In genomic region chr9:85717220-85717619, GRCh38 we compare ENCODE assay signal across 17 cellular contexts. TPM values are rescaled to one million over a fixed set of nuclear protein-coding genes. Genes with fewer than 3 reads are reported as not detected.
DNase-seq lines count a peak whose midpoint lies in the region; ATAC-seq and TF ChIP-seq lines count a peak whose summit lies in the region.
"Had no signal": no experiment of that assay in that cellular context is flagged by ENCODE, and none has a peak within 500 bp of the region (broad histone marks: within the 10 kb centered on the region; RNA-seq: fewer than 3 reads in every experiment).

No MANE protein-coding gene starts in this region.

- no peaks in the 10 kb centered on the region for H3K36me3 ChIP-seq in CD8-positive, alpha-beta memory T cell (ENCODE audit: insufficient read depth, low read length)
- H3K36me3 ChIP-seq in spleen, result peaks cover 0 to 5% (median under 1%) of the 10 kb centered on the region in 6 donors
- H3K36me3 ChIP-seq: SJCRH30 had no signal

- peak overlapping the region; percentile 15 to 97 (median 74) for H3K27ac Mint-ChIP-seq in CD8-positive, alpha-beta memory T cell
- H3K27ac Mint-ChIP-seq in T-cell, result peak overlapping the region; percentile 50 to 60
- H3K27ac Mint-ChIP-seq in effector memory CD8-positive, alpha-beta T cell, result peak overlapping the region; percentile 6 to 93

- H3K36me3 Mint-ChIP-seq in CD8-positive, alpha-beta memory T cell, result peaks cover 4 to 25% (median 8%) of the 10 kb centered on the region in 3 donors
- H3K36me3 Mint-ChIP-seq in T-cell, result peaks cover 27% of the 10 kb centered on the region
- peaks cover 7% of the 10 kb centered on the region for H3K36me3 Mint-ChIP-seq in effector memory CD8-positive, alpha-beta T cell (ENCODE audit: insufficient read depth)

- H3K27me3 Mint-ChIP-seq in CD8-positive, alpha-beta memory T cell, result no peaks in the 10 kb centered on the region
- no peaks in the 10 kb centered on the region for H3K27me3 Mint-ChIP-seq in T-cell
- H3K27me3 Mint-ChIP-seq in effector memory CD8-positive, alpha-beta T cell, result no peaks in the 10 kb centered on the region

- intact Hi-C loops in spleen (cut with DNase I; ENCODE audit: low total_unique reads), result no loop called here

- H3K4me3 Mint-ChIP-seq in CD8-positive, alpha-beta memory T cell, result peak overlapping the region in 6 of 7 donors; percentile 27 to 78 (median 68)
- H3K4me3 Mint-ChIP-seq in T-cell, result no peak overlapping the region
- peak overlapping the region; percentile 31 to 61 for H3K4me3 Mint-ChIP-seq in effector memory CD8-positive, alpha-beta T cell
- H3K4me3 Mint-ChIP-seq: CD8-positive, alpha-beta T cell had no signal

- CTCF ChIA-PET in CD8-positive, alpha-beta memory T cell (lab: Charles Lee), result no interaction called here
- CTCF ChIA-PET in T-cell (lab: Charles Lee), result no interaction called here

- DNase-seq in CD8-positive, alpha-beta memory T cell, result no peak
- DNase-seq in T-cell (peak in 10 of 34 experiments; percentile 6 to 39 (median 10)), spleen (no peak), NCI-H2196 treated with DMSO at 0.1 percent for 48 hours (lab: John Stamatoyannopoulos, UW; ENCODE audit: unreplicated experiment) (no peak)
- DNase-seq in effector memory CD8-positive, alpha-beta T cell, result peak in 2 of 3 experiments; percentile 12 to 27
- DNase-seq: DMS79 treated with DMSO at 0.1 percent for 48 hours, HCEC 1CT, NCI-H1417, NCI-H1930, NCI-H2171, NCI-H446 treated with DMSO at 0.1 percent for 48 hours had no signal

- H3K4me3 ChIP-seq in CD8-positive, alpha-beta memory T cell (ENCODE audit: low read length), result no peak overlapping the region
- H3K4me3 ChIP-seq in spleen, result no peak overlapping the region
- H3K4me3 ChIP-seq: K562, SJCRH30 had no signal

- ATAC-seq in T-cell (replicated peaks in 1 of 4) (peak in 1 of 4 experiments; percentile 32), SK-N-SH treated with all-trans-retinoic acid at 6 μM for 48 hours (no peak)
- peak; percentile 59 for ATAC-seq in effector memory CD8-positive, alpha-beta T cell (replicated peaks)
- ATAC-seq in activated CD4-positive, CD25-positive, alpha-beta regulatory T cell treated with anti-CD3 and anti-CD28 coated beads, Interleukin-2, amount 50 U/mL, for 24 hours, result no peak
- ATAC-seq: CD8-positive, alpha-beta T cell; PC-3 had no signal

- TF ChIP-seq CTCF in spleen (IDR thresholded peaks at IDR 0.05 in 8 of 11, conservative IDR thresholded peaks at IDR 0.05 in 3 of 11), result no peak

- POLR2A ChIA-PET in CD8-positive, alpha-beta memory T cell (lab: Charles Lee), result no interaction called here
- POLR2A ChIA-PET in T-cell (lab: Charles Lee), result interaction anchor here in 1 of 2 donors (0.7 kb wide), 1 partner anchor 594 kb away, joined by 6 read pairs; no protein-coding TSS in a partner anchor

- peaks cover 67 to 85% (median 80%) of the 10 kb centered on the region in 3 donors for H3K4me1 Mint-ChIP-seq in CD8-positive, alpha-beta memory T cell
- H3K4me1 Mint-ChIP-seq in T-cell, result peaks cover 54 to 66% (median 60%) of the 10 kb centered on the region in 3 donors
- peaks cover 43 to 71% of the 10 kb centered on the region in 2 donors for H3K4me1 Mint-ChIP-seq in effector memory CD8-positive, alpha-beta T cell (ENCODE audit: low read depth in 2 of 2)

- TF ChIP-seq POLR2A in spleen (IDR thresholded peaks at IDR 0.05), result no peak

- no peaks in the 10 kb centered on the region for H3K27me3 ChIP-seq in CD8-positive, alpha-beta memory T cell (ENCODE audit: insufficient read depth, low read length, poor library complexity, severe bottlenecking)
- no peaks in the 10 kb centered on the region for H3K27me3 ChIP-seq in spleen (replicated peaks in 1 of 7)
- H3K27me3 ChIP-seq: SJCRH30 had no signal

- WGBS in spleen, 5 donors, result 72 to 87% (median 79%) methylated on average over 6 of the region's 6 CpGs

- H3K27ac ChIP-seq in CD8-positive, alpha-beta memory T cell (ENCODE audit: low read depth, low read length), result peak overlapping the region; percentile 38
- H3K27ac ChIP-seq in spleen, result peak overlapping the region in 7 of 8 donors; percentile 1 to 89 (median 84)
- H3K27ac ChIP-seq: SJCRH30 had no signal

- peaks cover 0 to 14% (median 5%) of the 10 kb centered on the region in 5 donors for H3K9me3 Mint-ChIP-seq in CD8-positive, alpha-beta memory T cell
- H3K9me3 Mint-ChIP-seq in T-cell, result no peaks in the 10 kb centered on the region
- H3K9me3 Mint-ChIP-seq in effector memory CD8-positive, alpha-beta T cell, result peaks cover 0 to 3% of the 10 kb centered on the region in 2 donors

- H3K9me3 ChIP-seq in CD8-positive, alpha-beta memory T cell (ENCODE audit: low read length), result no peaks in the 10 kb centered on the region
- peaks cover 0 to 4% (median 0%) of the 10 kb centered on the region in 8 donors for H3K9me3 ChIP-seq in spleen
- H3K9me3 ChIP-seq: SJCRH30 had no signal

- H3K4me1 ChIP-seq in CD8-positive, alpha-beta memory T cell (ENCODE audit: insufficient read depth, low read length), result peaks cover 21% of the 10 kb centered on the region
- H3K4me1 ChIP-seq in spleen, result peaks cover 0 to 52% (median 30%) of the 10 kb centered on the region in 6 donors
- H3K4me1 ChIP-seq: SJCRH30 had no signal

TF ChIP-seq in SK-N-SH treated with all-trans-retinoic acid at 6 μM for 48 hours, 23 proteins besides CTCF, POLR2A, EP300 and RAD21:
- no peak for TF ChIP-seq ZC3H10 (CRISPR knock-in tag; IDR thresholded peaks at IDR 0.05)
- TF ChIP-seq CSDC2 (CRISPR knock-in tag; IDR thresholded peaks at IDR 0.05), result no peak
- TF ChIP-seq CSRNP3 (CRISPR knock-in tag; IDR thresholded peaks at IDR 0.05), result no peak
- TF ChIP-seq BACH2 (CRISPR knock-in tag; IDR thresholded peaks at IDR 0.05; ENCODE audit: borderline replicate concordance), result no peak
- TF ChIP-seq CREB5 (CRISPR knock-in tag; IDR thresholded peaks at IDR 0.05; ENCODE audit: low read depth), result no peak
- no peak for TF ChIP-seq ESRRG (CRISPR knock-in tag; IDR thresholded peaks at IDR 0.05)
- no peak for TF ChIP-seq TCF4 (CRISPR knock-in tag; IDR thresholded peaks at IDR 0.05; ENCODE audit: borderline replicate concordance)
- TF ChIP-seq PATZ1 (CRISPR knock-in tag; IDR thresholded peaks at IDR 0.05; ENCODE audit: borderline replicate concordance), result no peak
- TF ChIP-seq ZFP3 (CRISPR knock-in tag; IDR thresholded peaks at IDR 0.05), result no peak
- no peak for TF ChIP-seq TOX (CRISPR knock-in tag; IDR thresholded peaks at IDR 0.05; ENCODE audit: borderline replicate concordance)
- no peak for TF ChIP-seq RARB (CRISPR knock-in tag; IDR thresholded peaks at IDR 0.05)
- no peak for TF ChIP-seq ZNF8 (CRISPR knock-in tag; IDR thresholded peaks at IDR 0.05)
- no peak for TF ChIP-seq ZNF565 (CRISPR knock-in tag; conservative IDR thresholded peaks at IDR 0.05; ENCODE audit: low read depth)
- no peak for TF ChIP-seq ARNTL (CRISPR knock-in tag; IDR thresholded peaks at IDR 0.05; ENCODE audit: borderline replicate concordance, low read depth)
- TF ChIP-seq ZFP30 (CRISPR knock-in tag; IDR thresholded peaks at IDR 0.05), result no peak

RNA-seq across cellular contexts. Expression of gene AGTPBP1, which starts 24.5 kb away (rescaled TPM):
- 10 to 100 TPM; 27.5 to 30.2 TPM for total RNA-seq in CD8-positive, alpha-beta memory T cell
- polyA plus RNA-seq in CD8-positive, alpha-beta memory T cell, result 35.5 TPM
- total RNA-seq in T-cell (10 to 100 TPM; 46.2 to 66.7 (median 52.2) TPM), spleen (10 to 100 TPM; 46.4 to 83.6 (median 53.3) TPM)
- 1 to 10 TPM; 5.3 to 8.9 (median 7.7) TPM for polyA plus RNA-seq in spleen

Comparison
In these comparisons a context has a peak if more than half of its experiments do, and no peak if none do; other contexts are left out.
1. DNase-seq: peak in effector memory CD8-positive, alpha-beta T cell (2 of 3); none in CD8-positive, alpha-beta memory T cell (0 of 5), spleen (single experiment) and NCI-H2196 treated with DMSO at 0.1 percent for 48 hours (single experiment).
2. H3K4me3 Mint-ChIP-seq: peak in CD8-positive, alpha-beta memory T cell (6 of 7) and effector memory CD8-positive, alpha-beta T cell (2 of 2); none in T-cell (0 of 3).
3. Peak in every context shown above with its lines, with median percentiles within 50 percentile points of each other: H3K27ac Mint-ChIP-seq.